ENCODE assay signal across 8 cellular contexts in the genomic region with DNA sequence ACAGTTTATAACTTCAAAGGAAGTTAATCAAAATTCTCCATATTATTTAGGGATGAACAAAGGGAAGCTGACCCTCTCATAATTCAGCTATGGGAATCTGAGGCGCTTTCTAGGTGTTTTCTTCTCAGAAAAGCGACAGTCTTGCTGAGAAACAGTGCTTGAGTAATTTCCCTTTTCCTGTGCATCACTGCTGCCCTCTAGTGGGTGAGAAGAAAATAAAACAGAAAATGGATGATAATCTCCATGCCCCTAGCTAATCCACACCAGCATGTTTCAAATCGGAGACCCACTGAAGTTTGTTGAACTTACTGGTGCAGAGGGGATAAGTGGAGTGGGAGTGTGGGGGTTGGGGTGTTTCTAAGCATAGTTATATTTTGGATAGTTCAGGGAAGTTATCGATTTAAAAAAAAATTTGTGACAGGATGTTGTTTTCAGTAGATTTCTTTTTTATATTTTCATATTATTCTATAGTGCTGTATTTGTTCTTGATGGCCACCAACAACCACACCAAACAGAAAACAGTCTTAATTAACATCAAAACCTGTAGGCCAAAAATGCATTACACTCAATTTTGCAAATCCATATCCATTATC. TPM values are rescaled to one million over a fixed set of nuclear protein-coding genes. Genes with fewer than 3 reads are reported as not detected.
DNase-seq lines count a peak whose midpoint lies in the region; ATAC-seq, FAIRE-seq and TF ChIP-seq lines count a peak whose summit lies in the region.

No MANE protein-coding gene starts in this region.

- RAD21 ChIA-PET in GM12878 (lab: Charles Lee; ENCODE audit: unreplicated experiment) = interaction anchor here (0.6 to 2.9 kb wide), 15 partner anchors 12 to 353 kb away, joined by 3 to 22 read pairs (median 5); a partner anchor contains a TSS

- no peaks in the 10 kb centered on the region for H3K9me3 Mint-ChIP-seq in stimulated activated naive B cell treated with anti-CD40 and anti-IgM and Interleukin-4, amounts not matched to agents 10 μg/mL and 1 μg/mL and 100 μg/mL, for 72 hours

- POLR2A ChIA-PET in GM12878 (lab: Charles Lee) = interaction anchor here (0.6 to 1.7 kb wide), 7 partner anchors 11 to 34 kb away, joined by 3 to 6 read pairs (median 4); a partner anchor contains a TSS

- ATAC-seq in HG03378 (IDR thresholded peaks at IDR 0.05; ENCODE audit: unreplicated experiment) (peak; percentile 51), GM12878 (peak; percentile 54)
- peak; percentile 28 to 54 for ATAC-seq in stimulated activated naive B cell treated with anti-CD40 and anti-IgM and Interleukin-4, amounts not matched to agents 10 μg/mL and 1 μg/mL and 100 μg/mL, for 72 hours (replicated peaks)

- H3K9me3 ChIP-seq in GM12878 (replicated peaks; ENCODE audit: control insufficient read depth, insufficient read depth, low read length) = no peaks in the 10 kb centered on the region

- TF ChIP-seq EP300 in GM12878 (IDR thresholded peaks at IDR 0.05; ENCODE audit: borderline replicate concordance in 1 of 2, control insufficient read depth in 1 of 2, low read depth in 2 of 2, low read length in 2 of 2) = no peak

- H3K4me2 ChIP-seq in GM12878 (ENCODE audit: control insufficient read depth, insufficient read depth) = peak overlapping the region; percentile 58

- H4K20me1 ChIP-seq in GM12878 (ENCODE audit: control insufficient read depth, insufficient read depth) = peaks cover 6% of the 10 kb centered on the region; the same call in 1 of the 2 replicates

- CTCF ChIA-PET in GM12878 (lab: Yijun Ruan, JAX) = interaction anchor here (0.7 to 9.0 kb wide), 22 partner anchors 11 to 459 kb away, joined by 3 to 172 read pairs (median 5); a partner anchor contains a TSS

- peaks cover 40 to 66% of the 10 kb centered on the region in 2 donors for H3K4me1 Mint-ChIP-seq in stimulated activated naive B cell treated with anti-CD40 and anti-IgM and Interleukin-4, amounts not matched to agents 10 μg/mL and 1 μg/mL and 100 μg/mL, for 72 hours

- H3K36me3 Mint-ChIP-seq in stimulated activated naive B cell treated with anti-CD40 and anti-IgM and Interleukin-4, amounts not matched to agents 10 μg/mL and 1 μg/mL and 100 μg/mL, for 72 hours = peaks cover 53 to 61% of the 10 kb centered on the region in 2 donors

- H3K27me3 ChIP-seq in GM12878 (replicated peaks in 1 of 2; ENCODE audit: control insufficient read depth in 2 of 2, insufficient read depth in 2 of 2, low read length in 1 of 2) = no peaks in the 10 kb centered on the region

- H3K79me2 ChIP-seq in GM12878 (ENCODE audit: control insufficient read depth, insufficient read depth, low read length) = peaks cover 84% of the 10 kb centered on the region

- intact Hi-C loops in GM12878 (cut with micrococcal nuclease; ENCODE audit: unreplicated experiment) = loop anchor here (2.0 kb wide), 2 partner anchors 16 to 128 kb away; no protein-coding TSS in a partner anchor

- H2AFZ ChIP-seq in GM12878 (ENCODE audit: control insufficient read depth, low read depth, low read length) = no peak overlapping the region

- peak; percentile 67 for TF ChIP-seq RAD21 in GM12878 (IDR thresholded peaks at IDR 0.05; ENCODE audit: insufficient read depth, low read depth, low read length)

- H3K9ac ChIP-seq in GM12878 (ENCODE audit: control insufficient read depth, insufficient read depth, low read length) = no peak overlapping the region

- FAIRE-seq in GM12878 (lab: Jason Lieb, UNC) = no peak

- no peak for TF ChIP-seq POLR2A in GM12878 (IDR thresholded peaks at IDR 0.05; ENCODE audit: low read depth, low read length)

- no TSS peak for BruUV-seq in GM12878 (replicated peaks; lab: Mats Ljungman, UMichigan)

- peak overlapping the region; percentile 73 to 79 for H3K4me3 Mint-ChIP-seq in stimulated activated naive B cell treated with anti-CD40 and anti-IgM and Interleukin-4, amounts not matched to agents 10 μg/mL and 1 μg/mL and 100 μg/mL, for 72 hours

- H3K27ac Mint-ChIP-seq in stimulated activated naive B cell treated with anti-CD40 and anti-IgM and Interleukin-4, amounts not matched to agents 10 μg/mL and 1 μg/mL and 100 μg/mL, for 72 hours = peak overlapping the region; percentile 86

- H3K36me3 ChIP-seq in GM12878 (ENCODE audit: control insufficient read depth in 2 of 2, insufficient read depth in 2 of 2, low read length in 1 of 2) = peaks cover 9 to 39% of the 10 kb centered on the region in 2 experiments

- WGBS in GM12878 (ENCODE audit: insufficient coverage, insufficient replicate concordance, low lambda C conversion rate, missing lambda C conversion rate) = 2% methylated on average over 4 of the region's 4 CpGs

- peak; percentile 49 for DNase-seq in stimulated activated CD4-positive, alpha-beta T cell treated with anti-CD3 and anti-CD28 coated beads, Interleukin-4, amount 100 ng/mL, for 24 hours
- no peak for DNase-seq in stimulated activated CD4-positive, alpha-beta T cell treated with anti-CD3 and anti-CD28 coated beads, Interleukin-2, amount 100 ng/mL, for 48 hours
- peak; percentile 75 for DNase-seq in NOMO-1 treated with DMSO at 0.1 percent for 48 hours (lab: John Stamatoyannopoulos, UW; ENCODE audit: unreplicated experiment)
- DNase-seq in GM12878 (ENCODE audit: low read depth, low spot score) = no peak
- peak; percentile 80 for DNase-seq in iPS-NIHi11 (ENCODE audit: low spot score)
- DNase-seq in stimulated activated naive B cell treated with anti-CD40 and anti-IgM and Interleukin-4, amounts not matched to agents 10 μg/mL and 1 μg/mL and 100 μg/mL, for 72 hours = no peak
- no peak for DNase-seq in ureter (ENCODE audit: low spot score)

- H3K27me3 Mint-ChIP-seq in stimulated activated naive B cell treated with anti-CD40 and anti-IgM and Interleukin-4, amounts not matched to agents 10 μg/mL and 1 μg/mL and 100 μg/mL, for 72 hours = no peaks in the 10 kb centered on the region

- peaks cover 21% of the 10 kb centered on the region for H3K4me1 ChIP-seq in GM12878 (ENCODE audit: control insufficient read depth, insufficient read depth, low read length)

- H3K4me3 ChIP-seq in GM12878 = peak overlapping the region; percentile 47

- in situ Hi-C loops in GM12878 (cut with MboI) = no loop called here

- H3K27ac ChIP-seq in GM12878 (ENCODE audit: control insufficient read depth, insufficient read depth) = peak overlapping the region; percentile 53; the same call in 1 of the 2 replicates

- TF ChIP-seq CTCF in GM12878 (IDR thresholded peaks at IDR 0.05 in 2 of 3, conservative IDR thresholded peaks at IDR 0.05 in 1 of 3; ENCODE audit: control insufficient read depth in 2 of 3, extremely low read depth in 1 of 3, insufficient read depth in 1 of 3, low read depth in 3 of 3, low read length in 3 of 3) = peak; percentile 70 to 79 (median 78)

- SMC1A ChIA-PET in GM12878 (lab: Charles Lee; ENCODE audit: uncharacterized antibody, unreplicated experiment) = interaction anchor here (0.6 to 16.5 kb wide), 13 partner anchors 8 to 536 kb away, joined by 3 to 295 read pairs (median 6); a partner anchor contains a TSS

RNA-seq across cellular contexts. Expression of a gene that starts 21.4 kb away (rescaled TPM):
- 630 and 672 TPM in 2 replicates for total RNA-seq in GM12878 (2013; cell fraction: nucleolus; rRNA removed)
- 1,359 and 1,536 TPM in 2 replicates for total RNA-seq in GM12878 (2014; rRNA removed)
- 1,765 and 1,770 TPM in 2 replicates for total RNA-seq in GM12878 (2014; rRNA removed; fragmentation: Illumina TruSeq; extraction: Trizol)
- total RNA-seq in GM12878 (2021) = 1,593 and 1,649 TPM in 2 replicates
- polyA plus RNA-seq in GM12878 (2011; ENCODE audit: low read depth) = 790 TPM
- polyA plus RNA-seq in GM12878 (2011; rRNA removed) = 1,518 and 1,924 TPM in 2 replicates
- 938 and 1,004 TPM in 2 replicates for polyA plus RNA-seq in GM12878 (2011; cell fraction: cytosol; rRNA removed)
- 570 and 928 TPM in 2 replicates for polyA plus RNA-seq in GM12878 (2011; cell fraction: nucleus; rRNA removed)
- 792 and 882 TPM in 2 replicates for polyA plus RNA-seq in GM12878 (2012)
- polyA plus RNA-seq in GM12878 (2014; fragmentation: Illumina TruSeq; extraction: Trizol) = 2,201 and 2,644 TPM in 2 replicates
- polyA plus RNA-seq in GM12878 (2014; fragmentation: Nextera tagmentation; extraction: Ambion mirVana) = 1,000 to 10,000 TPM in 1 of 2 experiments, 100 to 1,000 TPM in 1; 775 to 1,062 TPM
- polyA plus RNA-seq in GM12878 (2014; rRNA removed) = 1,106 and 1,239 TPM in 2 replicates
- polyA plus RNA-seq in GM12878 (2016; fragmentation: Nextera tagmentation; extraction: Ambion mirVana) = 1,000 to 10,000 TPM; 1,617 to 1,624 TPM
- polyA minus RNA-seq in GM12878 (2011; rRNA and poly(A)+ RNA removed) = 1,516 and 1,624 TPM in 2 replicates
- polyA minus RNA-seq in GM12878 (2011; cell fraction: cytosol; rRNA and poly(A)+ RNA removed) = 490 and 574 TPM in 2 replicates
- polyA minus RNA-seq in GM12878 (2011; cell fraction: nucleus; rRNA and poly(A)+ RNA removed) = 248 and 443 TPM in 2 replicates
- total RNA-seq in ureter = 44.8 TPM

RNA-seq across cellular contexts. Expression of a gene that starts 51.2 kb away (rescaled TPM):
- total RNA-seq in GM12878 (2013; cell fraction: nucleolus; rRNA removed) = 1.0 and 1.9 TPM in 2 replicates
- total RNA-seq in GM12878 (2014; rRNA removed) (0.34 and 1.0 TPM in 2 replicates), GM12878 (2014; rRNA removed; fragmentation: Illumina TruSeq; extraction: Trizol) (0.98 and 1.2 TPM in 2 replicates), GM12878 (2021) (0.51 and 0.56 TPM in 2 replicates), ureter (0.83 TPM)
- not detected for polyA plus RNA-seq in GM12878 (2011; ENCODE audit: low read depth)
- polyA plus RNA-seq in GM12878 (2011; rRNA removed) (0.04 TPM in 1 of 2 replicates, not detected in the other), GM12878 (2014; fragmentation: Illumina TruSeq; extraction: Trizol) (0.88 and 1.3 TPM in 2 replicates), GM12878 (2014; fragmentation: Nextera tagmentation; extraction: Ambion mirVana) (under 1 TPM; 0.40 to 0.76 TPM), GM12878 (2014; rRNA removed) (0.61 and 0.78 TPM in 2 replicates), GM12878 (2016; fragmentation: Nextera tagmentation; extraction: Ambion mirVana) (under 1 TPM; 0.56 to 0.92 TPM)
- polyA plus RNA-seq in GM12878 (2011; cell fraction: cytosol; rRNA removed) = not detected in 2 replicates
- not detected in 2 replicates for polyA plus RNA-seq in GM12878 (2011; cell fraction: nucleus; rRNA removed)
- polyA plus RNA-seq in GM12878 (2012) = 0.14 and 0.17 TPM in 2 replicates
- not detected in 2 replicates for polyA minus RNA-seq in GM12878 (2011; rRNA and poly(A)+ RNA removed)
- not detected in 2 replicates for polyA minus RNA-seq in GM12878 (2011; cell fraction: cytosol; rRNA and poly(A)+ RNA removed)
- not detected in 2 replicates for polyA minus RNA-seq in GM12878 (2011; cell fraction: nucleus; rRNA and poly(A)+ RNA removed)

RNA-seq across cellular contexts. Expression of a gene that starts 55.7 kb away (rescaled TPM):
- not detected in 2 replicates for total RNA-seq in GM12878 (2013; cell fraction: nucleolus; rRNA removed)
- total RNA-seq in GM12878 (2014; rRNA removed) (not detected in 2 replicates), GM12878 (2014; rRNA removed; fragmentation: Illumina TruSeq; extraction: Trizol) (not detected in 2 replicates), GM12878 (2021) (0.13 and 0.16 TPM in 2 replicates), ureter (not detected)
- not detected for polyA plus RNA-seq in GM12878 (2011; ENCODE audit: low read depth)
- polyA plus RNA-seq in GM12878 (2011; rRNA removed) (not detected in 2 replicates), GM12878 (2014; fragmentation: Illumina TruSeq; extraction: Trizol) (0.07 TPM in 1 of 2 replicates, not detected in the other), GM12878 (2014; fragmentation: Nextera tagmentation; extraction: Ambion mirVana) (under 1 TPM; 0.05 to 0.22 TPM), GM12878 (2014; rRNA removed) (0.05 and 0.14 TPM in 2 replicates), GM12878 (2016; fragmentation: Nextera tagmentation; extraction: Ambion mirVana) (under 1 TPM; 0.56 to 0.87 TPM)
- not detected in 2 replicates for polyA plus RNA-seq in GM12878 (2011; cell fraction: cytosol; rRNA removed)
- not detected in 2 replicates for polyA plus RNA-seq in GM12878 (2011; cell fraction: nucleus; rRNA removed)
- polyA plus RNA-seq in GM12878 (2012) = not detected in 2 replicates
- not detected in 2 replicates for polyA minus RNA-seq in GM12878 (2011; rRNA and poly(A)+ RNA removed)
- polyA minus RNA-seq in GM12878 (2011; cell fraction: cytosol; rRNA and poly(A)+ RNA removed) = not detected in 2 replicates
- not detected in 2 replicates for polyA minus RNA-seq in GM12878 (2011; cell fraction: nucleus; rRNA and poly(A)+ RNA removed)

Comparison
In these comparisons a context has a peak if more than half of its experiments do, and no peak if none do; other contexts are left out.
1. DNase-seq: peak in stimulated activated CD4-positive, alpha-beta T cell treated with anti-CD3 and anti-CD28 coated beads, Interleukin-4, amount 100 ng/mL, for 24 hours (single experiment), NOMO-1 treated with DMSO at 0.1 percent for 48 hours (single experiment) and iPS-NIHi11 (single experiment); none in stimulated activated CD4-positive, alpha-beta T cell treated with anti-CD3 and anti-CD28 coated beads, Interleukin-2, amount 100 ng/mL, for 48 hours (0 of 2), GM12878 (single experiment), stimulated activated naive B cell treated with anti-CD40 and anti-IgM and Interleukin-4, amounts not matched to agents 10 μg/mL and 1 μg/mL and 100 μg/mL, for 72 hours (single experiment) and ureter (single experiment).
2. RNA of a gene that starts 21.4 kb away (total RNA-seq): 630 to 1,770 TPM in GM12878; 44.8 TPM in ureter (single experiment); every median in the first group is over 10 times any median in the second.
3. Peak in every context shown above with its lines, with median percentiles within 50 percentile points of each other: ATAC-seq.